Comparison of ENCODE assay signal across 8 cellular contexts in the genomic region with DNA sequence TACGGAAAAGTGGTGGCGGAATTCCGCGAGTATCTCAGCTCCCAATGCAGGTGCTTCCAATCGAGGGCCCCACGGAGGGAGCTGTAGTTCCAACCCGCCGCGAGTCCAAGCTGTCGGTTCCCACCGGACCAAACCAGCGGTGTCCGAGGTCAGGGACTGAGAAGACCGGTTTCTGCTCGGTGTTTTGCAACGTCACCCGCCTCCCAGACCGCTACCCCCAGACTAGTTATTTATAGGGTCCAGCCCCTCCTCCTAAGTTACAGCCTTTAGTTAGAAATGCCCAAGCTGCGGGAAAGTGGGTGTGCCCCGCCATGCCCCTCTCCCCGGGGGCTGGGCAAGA. TPM values are rescaled to one million over a fixed set of nuclear protein-coding genes. Genes with fewer than 3 reads are reported as not detected.
DNase-seq lines count a peak whose midpoint lies in the region; ATAC-seq, FAIRE-seq and TF ChIP-seq lines count a peak whose summit lies in the region.

No MANE protein-coding gene starts in this region.

- no peaks in the 10 kb centered on the region; the same call in 1 of the 2 replicates for H3K36me3 ChIP-seq in Caco-2 (ENCODE audit: control insufficient read depth, insufficient read depth, low read length)
- H3K36me3 ChIP-seq in NT2/D1 (ENCODE audit: insufficient read depth, insufficient read length, low read length) = peaks cover 4% of the 10 kb centered on the region

- H3K27me3 ChIP-seq in Caco-2 (replicated peaks; ENCODE audit: control insufficient read depth, insufficient read depth, low read length) (no peaks in the 10 kb centered on the region), NT2/D1 (ENCODE audit: insufficient read depth, insufficient read length) (peaks cover 45% of the 10 kb centered on the region)

- H3K9me3 ChIP-seq in Caco-2 = no peaks in the 10 kb centered on the region
- peaks cover 1% of the 10 kb centered on the region; the same call in 1 of the 2 replicates for H3K9me3 ChIP-seq in NT2/D1 (ENCODE audit: insufficient read depth, low read length)

- H3K27me3 Mint-ChIP-seq in Caco-2 (ENCODE audit: insufficient read depth, unreplicated experiment) (no peaks in the 10 kb centered on the region), endothelial cell (ENCODE audit: unreplicated experiment) (peaks cover 35% of the 10 kb centered on the region), nephron (ENCODE audit: low read depth) (peaks cover 50% of the 10 kb centered on the region)

- H3K36me3 Mint-ChIP-seq in Caco-2 (ENCODE audit: insufficient read depth, unreplicated experiment) = peaks cover 17% of the 10 kb centered on the region
- H3K36me3 Mint-ChIP-seq in endothelial cell (ENCODE audit: low read depth, unreplicated experiment) = peaks cover 14% of the 10 kb centered on the region
- H3K36me3 Mint-ChIP-seq in nephron (ENCODE audit: low read depth) = peaks cover 12% of the 10 kb centered on the region

- no TSS peak for BruUV-seq in Caco-2 (replicated peaks; lab: Mats Ljungman, UMichigan)

- peak overlapping the region; percentile 88 for H3K4me3 Mint-ChIP-seq in Caco-2 (ENCODE audit: unreplicated experiment)
- H3K4me3 Mint-ChIP-seq in endothelial cell (ENCODE audit: unreplicated experiment) = peak overlapping the region; percentile 97
- peak overlapping the region; percentile 87 to 92 (median 87) for H3K4me3 Mint-ChIP-seq in nephron

- POLR2A ChIA-PET in Caco-2 (lab: Charles Lee) = interaction anchor here (1.0 to 1.4 kb wide), 3 partner anchors 25 to 50 kb away, joined by 4 to 8 read pairs (median 5); no protein-coding TSS in a partner anchor

- no peak for FAIRE-seq in urothelium cell line (lab: Jason Lieb, UNC)

- CTCF ChIA-PET in Caco-2 (lab: Charles Lee) = interaction anchor here (0.6 to 7.5 kb wide), 6 partner anchors 25 to 303 kb away, joined by 3 to 105 read pairs (median 6); no protein-coding TSS in a partner anchor

- H3K4me1 Mint-ChIP-seq in Caco-2 (ENCODE audit: low read depth, unreplicated experiment) (peaks cover 26% of the 10 kb centered on the region), endothelial cell (ENCODE audit: unreplicated experiment) (peaks cover 32% of the 10 kb centered on the region), nephron (peaks cover 14% of the 10 kb centered on the region)

- TF ChIP-seq CTCF in Caco-2 (IDR thresholded peaks at IDR 0.05; ENCODE audit: insufficient read depth in 1 of 2, low read depth in 1 of 2, low read length in 1 of 2, severe bottlenecking in 1 of 2, unreplicated experiment in 1 of 2) (no peak), endothelial cell (IDR thresholded peaks at IDR 0.05; ENCODE audit: unreplicated experiment) (no peak), nephron (IDR thresholded peaks at IDR 0.05; ENCODE audit: unreplicated experiment in 3 of 3) (no peak)

- H3K4me1 ChIP-seq in Caco-2 = peaks cover 29% of the 10 kb centered on the region
- peaks cover 6% of the 10 kb centered on the region for H3K4me1 ChIP-seq in NT2/D1 (ENCODE audit: insufficient read depth, insufficient read length)

- DNase-seq in Caco-2 (peak; percentile 60 to 69), NT2/D1 (ENCODE audit: low read depth, low spot score) (no peak), endothelial cell (ENCODE audit: low spot score) (no peak), epidermal melanocyte (ENCODE audit: insufficient read length, low spot score) (no peak), urothelium cell line (ENCODE audit: low spot score) (no peak)

- H3K9me3 Mint-ChIP-seq in Caco-2 (ENCODE audit: unreplicated experiment) (no peaks in the 10 kb centered on the region), endothelial cell (ENCODE audit: unreplicated experiment) (no peaks in the 10 kb centered on the region), nephron (no peaks in the 10 kb centered on the region)

- no peak for ATAC-seq in HG02981 (IDR thresholded peaks at IDR 0.05; ENCODE audit: unreplicated experiment)
- ATAC-seq in GM21737 (IDR thresholded peaks at IDR 0.05; ENCODE audit: unreplicated experiment) = no peak

- intact Hi-C loops in Caco-2 (cut with micrococcal nuclease; ENCODE audit: unreplicated experiment) = loop anchor here (1.0 to 5.0 kb wide), 5 partner anchors 48 to 330 kb away; partner anchors contain the start of genes DCAF12, DNAI1, FAM219A and KIF24

- peak overlapping the region; percentile 49 for H3K27ac Mint-ChIP-seq in Caco-2 (ENCODE audit: unreplicated experiment)
- H3K27ac Mint-ChIP-seq in endothelial cell (ENCODE audit: unreplicated experiment) = no peak overlapping the region
- H3K27ac Mint-ChIP-seq in nephron = peak overlapping the region in 1 of 3 experiments; percentile 38

- H3K4me3 ChIP-seq in Caco-2 (ENCODE audit: low read depth, low read length) (peak overlapping the region; percentile 89), NT2/D1 (ENCODE audit: insufficient read length, low read depth) (peak overlapping the region; percentile 9)

- H3K9ac ChIP-seq in NT2/D1 (ENCODE audit: insufficient read length, low read depth) = peak overlapping the region; percentile 38

RNA-seq across cellular contexts. Expression of gene MYORG, which starts 0.7 kb away (rescaled TPM):
- total RNA-seq in Caco-2 (2022) = 33.4 and 37.3 TPM in 2 replicates
- total RNA-seq in endothelial cell (ENCODE audit: unreplicated experiment) = 77.0 TPM

RNA-seq across cellular contexts. Expression of gene NUDT2, which starts 48.0 kb away (rescaled TPM):
- total RNA-seq in Caco-2 (2022) = 14.4 and 15.0 TPM in 2 replicates
- 16.8 TPM for total RNA-seq in endothelial cell (ENCODE audit: unreplicated experiment)

RNA-seq across cellular contexts. Expression of gene KIF24, which starts 48.3 kb away (rescaled TPM):
- 3.9 and 4.4 TPM in 2 replicates for total RNA-seq in Caco-2 (2022)
- total RNA-seq in endothelial cell (ENCODE audit: unreplicated experiment) = 2.2 TPM

Comparison
In these comparisons a context has a peak if more than half of its experiments do, and no peak if none do; other contexts are left out.
1. DNase-seq: peak in Caco-2 (2 of 2); none in NT2/D1 (single experiment), endothelial cell (single experiment), epidermal melanocyte (single experiment) and urothelium cell line (single experiment).
2. Peak in every context shown above with its lines, with median percentiles within 50 percentile points of each other: H3K4me3 Mint-ChIP-seq.